In genomic region chr10:123035467-123036086, GRCh38 we compare ENCODE assay signal across 2 cellular contexts.
TF ChIP-seq lines count a peak whose summit lies in the region.

No MANE protein-coding gene starts in this region.

TF ChIP-seq in WTC11, 78 proteins besides CTCF, POLR2A, EP300 and RAD21:
- TF ChIP-seq GABPB1 (CRISPR knock-in tag; IDR thresholded peaks at IDR 0.05) (0 out of 2 replicates have a peak, but pooled peaks have one; percentile 22), ATF2 (CRISPR knock-in tag; IDR thresholded peaks at IDR 0.05; ENCODE audit: borderline replicate concordance, low read depth) (no peak)
TF ChIP-seq in WTC11: peak in this region for 1.

TF ChIP-seq in HepG2, 621 proteins besides CTCF, POLR2A, EP300 and RAD21 (continues in another document):
- TF ChIP-seq ZBTB38 (CRISPR knock-in tag; IDR thresholded peaks at IDR 0.05) = peak; percentile 82
- no peak for TF ChIP-seq ZNF180 (CRISPR knock-in tag; IDR thresholded peaks at IDR 0.05; ENCODE audit: borderline replicate concordance, low read depth)
- peak; percentile 57; the same call in 1 of the 2 replicates for TF ChIP-seq AHDC1 (CRISPR knock-in tag; IDR thresholded peaks at IDR 0.05; ENCODE audit: borderline replicate concordance)
- no peak for TF ChIP-seq ATF7-NPFF (CRISPR knock-in tag; IDR thresholded peaks at IDR 0.05; ENCODE audit: low read depth)
- TF ChIP-seq TP53 (CRISPR knock-in tag; conservative IDR thresholded peaks at IDR 0.05) = no peak
- no peak for TF ChIP-seq KLF12 (CRISPR knock-in tag; IDR thresholded peaks at IDR 0.05; ENCODE audit: borderline replicate concordance)
- TF ChIP-seq RCOR2 (CRISPR knock-in tag; IDR thresholded peaks at IDR 0.05) = peak; percentile 56; the same call in 1 of the 2 replicates
- TF ChIP-seq MNT (IDR thresholded peaks at IDR 0.05) = peak; percentile 7; the same call in 1 of the 2 replicates
- TF ChIP-seq ZBTB7B (CRISPR knock-in tag; IDR thresholded peaks at IDR 0.05) = peak; percentile 76
- peak; percentile 78; the same call in 1 of the 2 replicates for TF ChIP-seq ARID4A (CRISPR knock-in tag; IDR thresholded peaks at IDR 0.05; ENCODE audit: borderline replicate concordance)
- peak; percentile 37; the same call in 1 of the 2 replicates for TF ChIP-seq ARNTL (CRISPR knock-in tag; IDR thresholded peaks at IDR 0.05)
- TF ChIP-seq MAX (IDR thresholded peaks at IDR 0.05) = peak; percentile 51; the same call in 1 of the 2 replicates
- peak; percentile 78; the same call in 1 of the 2 replicates for TF ChIP-seq CHD4 (IDR thresholded peaks at IDR 0.05; ENCODE audit: borderline replicate concordance, low read length)
- TF ChIP-seq MXD1 (CRISPR knock-in tag; IDR thresholded peaks at IDR 0.05) = no peak
- no peak for TF ChIP-seq IRX3 (CRISPR knock-in tag; IDR thresholded peaks at IDR 0.05; ENCODE audit: borderline replicate concordance, low read depth)
- peak; percentile 81 for TF ChIP-seq NR2F6 (IDR thresholded peaks at IDR 0.05)
- peak; percentile 90 for TF ChIP-seq NR2F6 (CRISPR knock-in tag; IDR thresholded peaks at IDR 0.05)
- no peak for TF ChIP-seq FOXM1 (CRISPR knock-in tag; IDR thresholded peaks at IDR 0.05)
- peak; percentile 69; the same call in 1 of the 2 replicates for TF ChIP-seq ZBTB43 (CRISPR knock-in tag; conservative IDR thresholded peaks at IDR 0.05)
- TF ChIP-seq ZNF280D (CRISPR knock-in tag; IDR thresholded peaks at IDR 0.05) = peak; percentile 75; the same call in 1 of the 2 replicates
- peak; percentile 58; the same call in 1 of the 2 replicates for TF ChIP-seq ISL2 (CRISPR knock-in tag; IDR thresholded peaks at IDR 0.05)
- TF ChIP-seq ZNF34 (CRISPR knock-in tag; IDR thresholded peaks at IDR 0.05; ENCODE audit: borderline replicate concordance) = no peak
- 0 out of 2 replicates have a peak, but pooled peaks have one; percentile 45 for TF ChIP-seq SOX13 (IDR thresholded peaks at IDR 0.05)
- peak in 1 of 2 experiments; percentile 50; a peak in 1 of 4 replicates for TF ChIP-seq SOX13 (CRISPR knock-in tag; conservative IDR thresholded peaks at IDR 0.05 in 1 of 2, IDR thresholded peaks at IDR 0.05 in 1 of 2)
- TF ChIP-seq ZNF543 (CRISPR knock-in tag; IDR thresholded peaks at IDR 0.05) = no peak
- peak; percentile 30 for TF ChIP-seq XRCC5 (optimal IDR thresholded peaks at IDR 0.05; ENCODE audit: low read length)
- peak; percentile 77 to 83 for TF ChIP-seq NR2F1 (CRISPR knock-in tag; IDR thresholded peaks at IDR 0.05)
- TF ChIP-seq GATAD2A (CRISPR knock-in tag; IDR thresholded peaks at IDR 0.05) = peak; percentile 72
- TF ChIP-seq HDAC2 (CRISPR knock-in tag; IDR thresholded peaks at IDR 0.05) = peak; percentile 41; the same call in 1 of the 2 replicates
- peak; percentile 70; the same call in 1 of the 2 replicates for TF ChIP-seq SPEN (CRISPR knock-in tag; IDR thresholded peaks at IDR 0.05; ENCODE audit: low read depth)
- no peak for TF ChIP-seq GTF2F1 (IDR thresholded peaks at IDR 0.05; ENCODE audit: low read length)
- TF ChIP-seq RXRA (CRISPR knock-in tag; IDR thresholded peaks at IDR 0.05) = peak; percentile 64; the same call in 1 of the 2 replicates
- TF ChIP-seq ZBTB7A (CRISPR knock-in tag; IDR thresholded peaks at IDR 0.05) = peak; percentile 66; the same call in 1 of the 2 replicates
- no peak for TF ChIP-seq TRIM22 (IDR thresholded peaks at IDR 0.05)
- TF ChIP-seq ZNF33A (CRISPR knock-in tag; IDR thresholded peaks at IDR 0.05; ENCODE audit: borderline replicate concordance) = no peak
